26 cellular contexts compared by ENCODE assay signal in genomic region chr15:32881528-32881927, GRCh38.
"Had no signal": no experiment of that assay in that cellular context is flagged by ENCODE, and none has a peak within 500 bp of the region (broad histone marks: within the 10 kb centered on the region; RNA-seq: fewer than 3 reads in every experiment).

No MANE protein-coding gene starts in this region.

- H3K4me3 Mint-ChIP-seq: naive thymus-derived CD4-positive, alpha-beta T cell; stimulated activated naive B cell treated with anti-CD40 and anti-IgM and Interleukin-4, amounts not matched to agents 10 μg/mL and 1 μg/mL and 100 μg/mL, for 72 hours; stimulated activated naive CD8-positive, alpha-beta T cell treated with anti-CD3 and anti-CD28 coated beads, Interleukin-15, Interleukin-2, amounts not matched to agents 100 ng/mL and 50 ng/mL, for 24 hours had no signal

- H2AFZ ChIP-seq: hepatocyte had no signal

- DNase-seq: dorsolateral prefrontal cortex; effector CD4-positive, alpha-beta T cell; foreskin keratinocyte; heart left ventricle; left ventricle myocardium superior; lower lobe of right lung; midbrain; naive thymus-derived CD4-positive, alpha-beta T cell; occipital lobe; ovary; posterior cingulate gyrus; psoas muscle; right cardiac atrium; sigmoid colon; stimulated activated naive B cell treated with anti-CD40 and anti-IgM and Interleukin-4, amounts not matched to agents 10 μg/mL and 1 μg/mL and 100 μg/mL, for 72 hours; upper lobe of right lung; uterus had no signal

- FAIRE-seq: colon, keratinocyte had no signal

- H3K36me3 Mint-ChIP-seq: stimulated activated naive B cell treated with anti-CD40 and anti-IgM and Interleukin-4, amounts not matched to agents 10 μg/mL and 1 μg/mL and 100 μg/mL, for 72 hours had no signal

- H3K9me3 Mint-ChIP-seq: stimulated activated naive B cell treated with anti-CD40 and anti-IgM and Interleukin-4, amounts not matched to agents 10 μg/mL and 1 μg/mL and 100 μg/mL, for 72 hours; stimulated activated naive CD8-positive, alpha-beta T cell treated with anti-CD3 and anti-CD28 coated beads, Interleukin-15, Interleukin-2, amounts not matched to agents 100 ng/mL and 50 ng/mL, for 24 hours had no signal

- H3K36me3 ChIP-seq: gastroesophageal sphincter, heart left ventricle, lower lobe of right lung, ovary, sigmoid colon, thoracic aorta, tibial nerve, upper lobe of right lung, uterus had no signal

- H3K27ac ChIP-seq: dorsolateral prefrontal cortex, epithelial cell of prostate, foreskin keratinocyte, gastroesophageal sphincter, heart left ventricle, hepatocyte, lower lobe of right lung, ovary, psoas muscle, thoracic aorta, tibial nerve, upper lobe of right lung, uterus had no signal

- H3K9me3 ChIP-seq: gastroesophageal sphincter, heart left ventricle, lower lobe of right lung, ovary, psoas muscle, sigmoid colon, thoracic aorta, tibial nerve, upper lobe of right lung, uterus had no signal

- H3K27me3 ChIP-seq: dorsolateral prefrontal cortex, foreskin keratinocyte, gastroesophageal sphincter, heart left ventricle, hepatocyte, ovary, sigmoid colon, tibial nerve, upper lobe of right lung, uterus had no signal

- ATAC-seq: esophagus mucosa; foreskin keratinocyte; gastroesophageal sphincter; heart left ventricle; left ventricle myocardium superior; lower lobe of right lung; naive thymus-derived CD4-positive, alpha-beta T cell; psoas muscle; right cardiac atrium; stimulated activated naive B cell treated with anti-CD40 and anti-IgM and Interleukin-4, amounts not matched to agents 10 μg/mL and 1 μg/mL and 100 μg/mL, for 72 hours; upper lobe of right lung had no signal

- H3K4me1 ChIP-seq: psoas muscle, uterus had no signal

- H3K79me2 ChIP-seq: hepatocyte had no signal

- H3K27ac Mint-ChIP-seq: naive thymus-derived CD4-positive, alpha-beta T cell; stimulated activated naive B cell treated with anti-CD40 and anti-IgM and Interleukin-4, amounts not matched to agents 10 μg/mL and 1 μg/mL and 100 μg/mL, for 72 hours; stimulated activated naive CD8-positive, alpha-beta T cell treated with anti-CD3 and anti-CD28 coated beads, Interleukin-15, Interleukin-2, amounts not matched to agents 100 ng/mL and 50 ng/mL, for 24 hours had no signal

- H3K4me2 ChIP-seq: hepatocyte had no signal

- H3K4me3 ChIP-seq: dorsolateral prefrontal cortex, gastroesophageal sphincter, heart left ventricle, hepatocyte, lower lobe of right lung, ovary, psoas muscle, sigmoid colon, thoracic aorta, tibial nerve, upper lobe of right lung, uterus had no signal
